In the genomic region with DNA sequence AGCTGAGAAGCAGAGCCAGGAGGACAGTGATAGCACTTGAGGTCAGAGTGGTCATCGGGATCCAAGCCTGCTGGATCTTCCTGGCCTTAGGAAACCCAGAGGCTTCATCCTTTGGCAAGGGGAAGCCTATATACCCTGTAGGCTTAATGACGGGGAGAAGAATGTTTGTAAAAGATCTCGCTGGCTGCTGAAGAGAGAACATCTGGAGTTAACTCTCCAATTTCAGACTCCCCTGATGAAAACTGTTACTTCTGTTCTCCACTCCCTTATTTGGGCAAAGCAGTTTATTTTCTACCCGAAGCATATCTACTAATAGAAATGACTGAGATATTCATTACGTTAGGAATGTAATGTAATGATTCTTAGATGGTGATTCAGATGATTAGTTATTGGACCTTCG, we compare ENCODE assay signal across 14 cellular contexts.
"Had no signal": no experiment of that assay in that cellular context is flagged by ENCODE, and none has a peak within 500 bp of the region (broad histone marks: within the 10 kb centered on the region; RNA-seq: fewer than 3 reads in every experiment).

No MANE protein-coding gene starts in this region.

- DNase-seq: activated CD4-positive, alpha-beta T cell treated with anti-CD3 and anti-CD28 coated beads for 4 hours; activated CD4-positive, alpha-beta T cell treated with anti-CD3 and anti-CD28 coated beads, Interleukin-2, amount 50 U/mL, for 4 hours; activated CD8-positive, alpha-beta memory T cell treated with anti-CD3 and anti-CD28 coated beads, Interleukin-2, amount 10 ng/mL, durations not matched to agents 7 days and 5 days; activated effector memory CD4-positive, alpha-beta T cell treated with anti-CD3 and anti-CD28 coated beads, Interleukin-2, amount 50 U/mL, for 16 hours; activated naive CD4-positive, alpha-beta T cell treated with Interleukin-2 at 50 U/mL for 16 hours; activated T-cell treated with anti-CD3 and anti-CD28 coated beads, Interleukin-2, amount 50 U/mL, for 24 hours; MV-4-11; NCI-H1436; NCI-H1694 treated with DMSO at 0.1 percent for 48 hours; PC-3; SHP77 treated with DMSO at 0.1 percent for 48 hours had no signal

- ATAC-seq: activated CD4-positive, CD25-positive, alpha-beta regulatory T cell treated with anti-CD3 and anti-CD28 coated beads, Interleukin-2, amount 50 U/mL, for 24 hours; activated CD8-positive, alpha-beta memory T cell treated with anti-CD3 and anti-CD28 coated beads, Interleukin-2, amount 10 ng/mL, durations not matched to agents 7 days and 5 days; PC-3 had no signal

- FAIRE-seq: astrocyte, RCC 7860 had no signal
